9 cellular contexts compared by ENCODE assay signal in the genomic region with DNA sequence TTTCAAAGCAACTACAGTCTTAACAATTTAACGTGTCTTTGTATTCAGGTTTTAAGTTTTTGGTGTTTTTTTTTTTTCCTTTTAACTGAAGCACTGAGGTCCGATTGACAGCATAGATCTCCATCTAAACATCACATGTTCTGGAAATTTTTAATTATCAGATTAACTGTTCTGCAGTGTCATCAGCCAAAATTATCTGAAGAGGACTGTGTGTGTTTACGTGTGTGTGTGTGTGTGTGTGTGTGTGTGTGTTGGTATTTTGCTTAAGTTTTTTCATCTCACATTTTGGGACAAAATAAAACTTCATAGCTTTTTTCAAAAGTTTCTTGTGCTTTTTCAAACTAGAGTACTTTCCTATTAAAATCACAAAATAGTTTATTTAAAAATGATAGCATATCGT. TPM values are rescaled to one million over a fixed set of nuclear protein-coding genes. Genes with fewer than 3 reads are reported as not detected.
DNase-seq lines count a peak whose midpoint lies in the region; ATAC-seq and TF ChIP-seq lines count a peak whose summit lies in the region.
"Had no signal": no experiment of that assay in that cellular context is flagged by ENCODE, and none has a peak within 500 bp of the region (broad histone marks: within the 10 kb centered on the region; RNA-seq: fewer than 3 reads in every experiment).

No MANE protein-coding gene starts in this region.

- no peak overlapping the region for H3K14ac ChIP-seq in neuronal stem cell (ENCODE audit: low read length)

- no CpG with 5 or more reads among the region's 4 CpGs for WGBS in neuronal stem cell (ENCODE audit: extremely low coverage in 2 of 2, insufficient read length in 2 of 2, insufficient replicate concordance in 1 of 2), 2 donors

- H3K9ac ChIP-seq in neuronal stem cell (ENCODE audit: low read depth, low read length, poor library complexity): no peak overlapping the region

- H3K4me2 ChIP-seq in neuronal stem cell (ENCODE audit: insufficient read depth, low read length, poor library complexity, severe bottlenecking): no peak overlapping the region

- H3K23ac ChIP-seq in neuronal stem cell (ENCODE audit: low read depth, low read length, poor library complexity): no peak overlapping the region

- peaks cover 29% of the 10 kb centered on the region for H3K4me1 Mint-ChIP-seq in CD14-positive monocyte
- H3K4me1 Mint-ChIP-seq in neural crest cell: peaks cover 21% of the 10 kb centered on the region

- no peak overlapping the region for H2AFZ ChIP-seq in neuronal stem cell (ENCODE audit: low read length)

- H3K4me1 ChIP-seq in effector memory CD4-positive, alpha-beta T cell (ENCODE audit: control insufficient read depth, insufficient read depth, low read length, poor library complexity, severe bottlenecking): peaks cover 9% of the 10 kb centered on the region
- H3K4me1 ChIP-seq in neuronal stem cell (ENCODE audit: control insufficient read depth in 2 of 2, insufficient read depth in 1 of 2, low read depth in 1 of 2, low read length in 2 of 2): peaks cover 0 to 13% of the 10 kb centered on the region in 2 donors

- peaks cover 0 to 2% (median 2%) of the 10 kb centered on the region in 3 donors for H3K27me3 Mint-ChIP-seq in CD14-positive monocyte (ENCODE audit: low read depth in 3 of 3)
- no peaks in the 10 kb centered on the region for H3K27me3 Mint-ChIP-seq in neural crest cell (ENCODE audit: low read depth)

- H2BK5ac ChIP-seq in neuronal stem cell (ENCODE audit: low read length): no peak overlapping the region

- H3K27ac Mint-ChIP-seq in CD14-positive monocyte (no peak overlapping the region), neural crest cell (ENCODE audit: unreplicated experiment) (no peak overlapping the region)

- no peak overlapping the region for H2BK15ac ChIP-seq in neuronal stem cell (ENCODE audit: low read length)

- no peaks in the 10 kb centered on the region for H3K36me3 ChIP-seq in effector memory CD4-positive, alpha-beta T cell (ENCODE audit: control insufficient read depth, insufficient read depth, low read length)
- H3K36me3 ChIP-seq in neuronal stem cell (replicated peaks in 1 of 2; ENCODE audit: control insufficient read depth in 2 of 2, insufficient read depth in 2 of 2, low read length in 2 of 2): no peaks in the 10 kb centered on the region

- peaks cover 10% of the 10 kb centered on the region for H3K79me1 ChIP-seq in neuronal stem cell (ENCODE audit: low read depth, low read length)

- no peak for ATAC-seq in GM19328 (IDR thresholded peaks at IDR 0.05; ENCODE audit: unreplicated experiment)
- ATAC-seq in HG03571 (IDR thresholded peaks at IDR 0.05; ENCODE audit: unreplicated experiment): no peak

- H3K18ac ChIP-seq in neuronal stem cell (ENCODE audit: low read length): no peak overlapping the region

- peak overlapping the region; percentile 93 to 96 for H3K4me3 Mint-ChIP-seq in CD14-positive monocyte
- H3K4me3 Mint-ChIP-seq in neural crest cell: peak overlapping the region; percentile 92

- H2AK5ac ChIP-seq in neuronal stem cell (ENCODE audit: low read depth, low read length): no peak overlapping the region

- H2BK120ac ChIP-seq in neuronal stem cell (ENCODE audit: low read depth, low read length): no peak overlapping the region

- no peaks in the 10 kb centered on the region for H3K9me3 ChIP-seq in effector memory CD4-positive, alpha-beta T cell (ENCODE audit: control insufficient read depth, low read length)
- H3K9me3 ChIP-seq in neuronal stem cell (replicated peaks in 1 of 2; ENCODE audit: control insufficient read depth in 2 of 2, insufficient read depth in 1 of 2, low read depth in 1 of 2, low read length in 2 of 2): peaks cover 0 to 3% of the 10 kb centered on the region in 2 donors

- no peak overlapping the region for H2BK12ac ChIP-seq in neuronal stem cell (ENCODE audit: low read length)

- no peak overlapping the region for H4K91ac ChIP-seq in neuronal stem cell (ENCODE audit: low read depth, low read length, poor library complexity)

- H3K27me3 ChIP-seq in effector memory CD4-positive, alpha-beta T cell (replicated peaks; ENCODE audit: control insufficient read depth, insufficient read depth, low read length, poor library complexity, severe bottlenecking): no peaks in the 10 kb centered on the region
- H3K27me3 ChIP-seq in neuronal stem cell (ENCODE audit: control insufficient read depth in 3 of 3, insufficient read depth in 3 of 3, low read depth in 1 of 3, low read length in 3 of 3): no peaks in the 10 kb centered on the region

- no peaks in the 10 kb centered on the region for H3K36me3 Mint-ChIP-seq in CD14-positive monocyte
- H3K36me3 Mint-ChIP-seq in neural crest cell (ENCODE audit: low read depth): no peaks in the 10 kb centered on the region

- no peak overlapping the region for H3K4ac ChIP-seq in neuronal stem cell (ENCODE audit: low read length)

- no peak for TF ChIP-seq CTCF in CD14-positive monocyte (IDR thresholded peaks at IDR 0.05)
- TF ChIP-seq CTCF in neural crest cell (conservative IDR thresholded peaks at IDR 0.05): no peak

- no peak overlapping the region for H4K8ac ChIP-seq in neuronal stem cell (ENCODE audit: low read depth, low read length)

- H3K4me3 ChIP-seq in effector memory CD4-positive, alpha-beta T cell (ENCODE audit: insufficient read depth, low read depth, low read length, poor library complexity, severe bottlenecking): peak overlapping the region; percentile 99
- H3K4me3 ChIP-seq in neuronal stem cell (ENCODE audit: low read length in 2 of 2): peak overlapping the region in 1 of 2 donors; percentile 66

- H3K9me3 Mint-ChIP-seq in CD14-positive monocyte: no peaks in the 10 kb centered on the region
- H3K9me3 Mint-ChIP-seq in neural crest cell: no peaks in the 10 kb centered on the region

- intact Hi-C loops in CD14-positive monocyte (cut with micrococcal nuclease): loop anchor here (5.0 to 10.0 kb wide), 5 partner anchors 32 to 305 kb away; a partner anchor contains a TSS

- peak overlapping the region; percentile 98 for H3K27ac ChIP-seq in effector memory CD4-positive, alpha-beta T cell (ENCODE audit: insufficient read depth, low read length, poor library complexity, severe bottlenecking)
- no peak overlapping the region for H3K27ac ChIP-seq in neuronal stem cell (replicated peaks; ENCODE audit: low read length)

- DNase-seq in CD14-positive monocyte (ENCODE audit: low spot score) (no peak), NCI-H69 (lab: John Stamatoyannopoulos, UW) (peak; percentile 15), neural crest cell (ENCODE audit: low read depth, low spot score) (no peak), SHP77 treated with DMSO at 0.1 percent for 48 hours (lab: John Stamatoyannopoulos, UW) (no peak), neuronal stem cell (ENCODE audit: low spot score) (no peak)
- no peak for DNase-seq in effector memory CD4-positive, alpha-beta T cell
- DNase-seq: KG1 had no signal

RNA-seq across cellular contexts. Expression of a gene that starts 1.8 kb away (rescaled TPM):
- polyA plus RNA-seq in CD14-positive monocyte: 1 to 10 TPM; 9.4 to 9.5 TPM
- total RNA-seq in neural crest cell: 14.1 and 15.3 TPM in 2 replicates
- 7.3 TPM for polyA plus RNA-seq in neuronal stem cell (2013, experiment 1 of 2)
- 7.6 TPM for polyA plus RNA-seq in neuronal stem cell (2013, experiment 2 of 2)
